ENCODE assay signal across 31 cellular contexts in the genomic region with DNA sequence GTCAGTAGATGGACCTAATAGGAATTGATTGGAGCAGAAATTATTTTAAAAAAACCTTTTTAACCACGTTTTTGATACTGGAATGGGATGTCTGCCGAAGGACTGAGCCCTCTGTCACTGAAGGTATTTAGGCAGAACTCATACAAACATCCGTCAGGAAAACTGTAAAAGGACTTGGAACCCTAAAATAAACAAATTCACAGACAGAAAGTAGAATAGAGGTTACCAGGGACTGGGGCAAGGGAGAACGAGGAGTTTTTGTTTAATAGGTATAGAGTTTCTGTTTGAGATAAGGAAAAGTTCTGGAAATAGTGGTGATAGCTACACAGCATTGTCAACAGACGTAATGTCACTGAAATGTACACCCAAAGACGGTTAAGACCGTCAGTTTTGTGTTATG.
"Had no signal": no experiment of that assay in that cellular context is flagged by ENCODE, and none has a peak within 500 bp of the region (broad histone marks: within the 10 kb centered on the region; RNA-seq: fewer than 3 reads in every experiment).

No MANE protein-coding gene starts in this region.

- H3K4me3 Mint-ChIP-seq: naive thymus-derived CD8-positive, alpha-beta T cell; natural killer cell treated with Interleukin-12 subunit alpha and Interleukin-12 subunit beta and Interleukin-15 and Interleukin-18, amount 100 ng/mL, for 72 hours; nephron progenitor cell; neural crest cell; stimulated activated memory B cell treated with anti-CD40 and anti-IgM and Interleukin-4, amounts not matched to agents 10 μg/mL and 1 μg/mL and 100 μg/mL, for 72 hours; stimulated activated naive CD8-positive, alpha-beta T cell treated with anti-CD3 and anti-CD28 coated beads, Interleukin-15, amount 100 ng/mL, for 72 hours; type B pancreatic cell had no signal

- H3K36me3 ChIP-seq: ovary, spleen, suprapubic skin, tibial artery, transverse colon, upper lobe of right lung, uterus had no signal

- H3K27ac ChIP-seq: ovary, parathyroid adenoma, psoas muscle, skin epidermis, spleen, suprapubic skin, testis, tibial artery, transverse colon, upper lobe of right lung, uterus had no signal

- H3K79me2 ChIP-seq: parathyroid adenoma had no signal

- H3K36me3 Mint-ChIP-seq: naive thymus-derived CD8-positive, alpha-beta T cell; natural killer cell treated with Interleukin-12 subunit alpha and Interleukin-12 subunit beta and Interleukin-15 and Interleukin-18, amount 100 ng/mL, for 72 hours; stimulated activated memory B cell treated with anti-CD40 and anti-IgM and Interleukin-4, amounts not matched to agents 10 μg/mL and 1 μg/mL and 100 μg/mL, for 72 hours; type B pancreatic cell had no signal

- DNase-seq: naive thymus-derived CD8-positive, alpha-beta T cell; nephron progenitor cell; occipital lobe; ovary; psoas muscle; right cardiac atrium; spleen; stimulated activated CD4-positive, alpha-beta T cell treated with anti-CD3 and anti-CD28 coated beads, Interleukin-12 subunit alpha, Interleukin-12 subunit beta, amount 100 ng/mL, for 4 hours; stimulated activated CD4-positive, alpha-beta T cell treated with anti-CD3 and anti-CD28 coated beads, Interleukin-1b, Interleukin-23, amount 100 ng/mL, for 48 hours; stimulated activated CD4-positive, alpha-beta T cell treated with anti-CD3 and anti-CD28 coated beads, Interleukin-4, amount 100 ng/mL, for 1 hour; stimulated activated CD4-positive, alpha-beta T cell treated with anti-CD3 and anti-CD28 coated beads, Interleukin-4, amount 100 ng/mL, for 4 hours; stimulated activated CD8-positive, alpha-beta memory T cell treated with anti-CD3 and anti-CD28 coated beads, Interleukin-4, amount 100 ng/mL, for 48 hours; stimulated activated naive CD4-positive, alpha-beta T cell; stimulated activated naive CD8-positive, alpha-beta T cell treated with anti-CD3 and anti-CD28 coated beads, Interleukin-15, amount 100 ng/mL, for 72 hours; stimulated activated naive CD8-positive, alpha-beta T cell treated with anti-CD3 and anti-CD28 coated beads, Interleukin-15, Interleukin-2, amounts not matched to agents 100 U/mL and 50 U/mL, for 24 hours; substantia nigra; testis; tibial artery; transverse colon; upper lobe of right lung; uterus had no signal

- H3K9ac ChIP-seq: parathyroid adenoma had no signal

- H3K27me3 ChIP-seq: ovary, spleen, suprapubic skin, testis, tibial artery, transverse colon, upper lobe of right lung, uterus had no signal

- ATAC-seq: naive thymus-derived CD8-positive, alpha-beta T cell; natural killer cell treated with Interleukin-12 subunit alpha and Interleukin-12 subunit beta and Interleukin-15 and Interleukin-18, amount 100 ng/mL, for 72 hours; psoas muscle; right cardiac atrium; sciatic nerve; stimulated activated memory B cell treated with anti-CD40 and anti-IgM and Interleukin-4, amounts not matched to agents 10 μg/mL and 1 μg/mL and 100 μg/mL, for 72 hours; stimulated activated naive CD8-positive, alpha-beta T cell treated with anti-CD3 and anti-CD28 coated beads, Interleukin-15, amount 100 ng/mL, for 72 hours; stimulated activated naive CD8-positive, alpha-beta T cell treated with anti-CD3 and anti-CD28 coated beads, Interleukin-15, Interleukin-2, amounts not matched to agents 100 U/mL and 50 U/mL, for 24 hours; upper lobe of right lung had no signal

- H2AFZ ChIP-seq: parathyroid adenoma had no signal

- H3K9me3 ChIP-seq: ovary, psoas muscle, spleen, suprapubic skin, testis, transverse colon, upper lobe of right lung, uterus had no signal

- H3K27ac Mint-ChIP-seq: naive thymus-derived CD8-positive, alpha-beta T cell; natural killer cell treated with Interleukin-12 subunit alpha and Interleukin-12 subunit beta and Interleukin-15 and Interleukin-18, amount 100 ng/mL, for 72 hours; nephron progenitor cell; progenitor cell of endocrine pancreas; stimulated activated memory B cell treated with anti-CD40 and anti-IgM and Interleukin-4, amounts not matched to agents 10 μg/mL and 1 μg/mL and 100 μg/mL, for 72 hours; type B pancreatic cell had no signal

- H3K4me3 ChIP-seq: ovary, psoas muscle, skin epidermis, smooth muscle cell, spleen, suprapubic skin, testis, tibial artery, transverse colon, upper lobe of right lung, uterus had no signal

- H3K4me1 ChIP-seq: parathyroid adenoma, psoas muscle, spleen, suprapubic skin, testis, tibial artery, transverse colon, upper lobe of right lung, uterus had no signal

- H3K9me3 Mint-ChIP-seq: naive thymus-derived CD8-positive, alpha-beta T cell; natural killer cell treated with Interleukin-12 subunit alpha and Interleukin-12 subunit beta and Interleukin-15 and Interleukin-18, amount 100 ng/mL, for 72 hours; stimulated activated memory B cell treated with anti-CD40 and anti-IgM and Interleukin-4, amounts not matched to agents 10 μg/mL and 1 μg/mL and 100 μg/mL, for 72 hours; stimulated activated naive CD8-positive, alpha-beta T cell treated with anti-CD3 and anti-CD28 coated beads, Interleukin-15, amount 100 ng/mL, for 72 hours; type B pancreatic cell had no signal

- H3K4me2 ChIP-seq: smooth muscle cell had no signal

- H3K27me3 Mint-ChIP-seq: naive thymus-derived CD8-positive, alpha-beta T cell; stimulated activated naive CD8-positive, alpha-beta T cell treated with anti-CD3 and anti-CD28 coated beads, Interleukin-15, amount 100 ng/mL, for 72 hours; type B pancreatic cell had no signal

- H3K4me1 Mint-ChIP-seq: stimulated activated memory B cell treated with anti-CD40 and anti-IgM and Interleukin-4, amounts not matched to agents 10 μg/mL and 1 μg/mL and 100 μg/mL, for 72 hours; stimulated activated naive CD8-positive, alpha-beta T cell treated with anti-CD3 and anti-CD28 coated beads, Interleukin-15, amount 100 ng/mL, for 72 hours had no signal
